Comparison of ENCODE assay signal across 8 cellular contexts in genomic region chr16:2003827-2004641, GRCh38. TPM values are rescaled to one million over a fixed set of nuclear protein-coding genes. Genes with fewer than 3 reads are reported as not detected.
DNase-seq lines count a peak whose midpoint lies in the region; ATAC-seq and TF ChIP-seq lines count a peak whose summit lies in the region.

No MANE protein-coding gene starts in this region.

- 0 out of 2 replicates have a peak overlapping the region, but pooled peaks have one; percentile 13 for H3K4me3 ChIP-seq in AG04450 (ENCODE audit: low read depth, low read length)
- H3K4me3 ChIP-seq in Karpas-422 (ENCODE audit: low read length), result no peak overlapping the region
- H3K4me3 ChIP-seq in PC-9, result no peak overlapping the region

- H3K4me2 ChIP-seq in Karpas-422 (ENCODE audit: low read depth, low read length, poor library complexity, severe bottlenecking), result peak overlapping the region; percentile 28
- H3K4me2 ChIP-seq in PC-9, result no peak overlapping the region

- H3K36me3 ChIP-seq in Karpas-422 (ENCODE audit: insufficient read depth, low read length) (peaks cover 14% of the 10 kb centered on the region), PC-9 (ENCODE audit: low read depth) (0 out of 2 replicates have a peak, but pooled peaks cover 5% of the 10 kb centered on the region)

- ATAC-seq in natural killer cell, result peak; percentile 95 to 98 (median 96)
- peak; percentile 95 to 97 for ATAC-seq in stimulated activated naive B cell treated with anti-CD40 and anti-IgM and Interleukin-4, amounts not matched to agents 10 μg/mL and 1 μg/mL and 100 μg/mL, for 72 hours (replicated peaks)

- no peaks in the 10 kb centered on the region for H3K36me3 Mint-ChIP-seq in natural killer cell
- peaks cover 39 to 54% of the 10 kb centered on the region in 2 donors for H3K36me3 Mint-ChIP-seq in stimulated activated naive B cell treated with anti-CD40 and anti-IgM and Interleukin-4, amounts not matched to agents 10 μg/mL and 1 μg/mL and 100 μg/mL, for 72 hours

- no peaks in the 10 kb centered on the region for H3K27me3 Mint-ChIP-seq in natural killer cell (ENCODE audit: low read depth in 2 of 2)
- H3K27me3 Mint-ChIP-seq in stimulated activated naive B cell treated with anti-CD40 and anti-IgM and Interleukin-4, amounts not matched to agents 10 μg/mL and 1 μg/mL and 100 μg/mL, for 72 hours, result no peaks in the 10 kb centered on the region

- H3K4me1 ChIP-seq in Karpas-422 (ENCODE audit: low read length), result peaks cover 46% of the 10 kb centered on the region
- peaks cover 13% of the 10 kb centered on the region for H3K4me1 ChIP-seq in PC-9 (replicated peaks; ENCODE audit: insufficient read depth)

- peaks cover 58% of the 10 kb centered on the region for H3K79me2 ChIP-seq in Karpas-422 (ENCODE audit: low read length)
- peaks cover 57% of the 10 kb centered on the region for H3K79me2 ChIP-seq in PC-9 (ENCODE audit: low read depth)

- CTCF ChIA-PET in AG04450 (lab: Charles Lee), result interaction anchor here (0.6 to 5.0 kb wide), 21 partner anchors 9 to 221 kb away, joined by 3 to 79 read pairs (median 3); partner anchors contain the start of genes GFER, NUBP2, PKD1 and RAB26
- CTCF ChIA-PET in PC-9 (lab: Charles Lee), result interaction anchor here (0.6 to 1.4 kb wide), 3 partner anchors 103 to 151 kb away, joined by 3 to 9 read pairs (median 4); partner anchors contain the start of gene TRAF7

- H3F3A ChIP-seq in PC-9 (ENCODE audit: insufficient read depth, low read depth), result peaks cover 14% of the 10 kb centered on the region; the same call in 1 of the 2 replicates

- no peak overlapping the region for H3K4me3 Mint-ChIP-seq in natural killer cell
- H3K4me3 Mint-ChIP-seq in stimulated activated naive B cell treated with anti-CD40 and anti-IgM and Interleukin-4, amounts not matched to agents 10 μg/mL and 1 μg/mL and 100 μg/mL, for 72 hours, result peak overlapping the region; percentile 21 to 49

- intact Hi-C loops in PC-9 (cut with micrococcal nuclease; ENCODE audit: unreplicated experiment) (loop anchor here (10.0 kb wide), 1 partner anchor 251 kb away; the partner anchor contains the start of gene ECI1), natural killer cell (cut with micrococcal nuclease) (loop anchor here (10.0 kb wide), 2 partner anchors 481 to 661 kb away; no protein-coding TSS in a partner anchor)

- H3K9me3 Mint-ChIP-seq in natural killer cell, result no peaks in the 10 kb centered on the region
- H3K9me3 Mint-ChIP-seq in stimulated activated naive B cell treated with anti-CD40 and anti-IgM and Interleukin-4, amounts not matched to agents 10 μg/mL and 1 μg/mL and 100 μg/mL, for 72 hours, result no peaks in the 10 kb centered on the region

- H4K20me1 ChIP-seq in Karpas-422 (ENCODE audit: insufficient read depth, low read depth, low read length) (peaks cover 70% of the 10 kb centered on the region), PC-9 (ENCODE audit: insufficient read depth) (peaks cover 52% of the 10 kb centered on the region)

- H3K27me3 ChIP-seq in AG04450 (ENCODE audit: control insufficient read depth, insufficient read depth, low read length) (no peaks in the 10 kb centered on the region), Karpas-422 (ENCODE audit: low read length) (no peaks in the 10 kb centered on the region), PC-9 (ENCODE audit: insufficient read depth, low read depth) (no peaks in the 10 kb centered on the region)

- H3K27ac ChIP-seq in AG04450 (ENCODE audit: low read depth, low read length), result no peak overlapping the region
- no peak overlapping the region for H3K27ac ChIP-seq in Karpas-422 (ENCODE audit: low read length)
- no peak overlapping the region for H3K27ac ChIP-seq in PC-9

- H3K9me2 ChIP-seq in Karpas-422 (replicated peaks; ENCODE audit: insufficient read depth, low read length) (no peaks in the 10 kb centered on the region), PC-9 (ENCODE audit: insufficient read depth) (no peaks in the 10 kb centered on the region)

- H3K9me3 ChIP-seq in AG04450 (ENCODE audit: control insufficient read depth, insufficient read depth, low read length) (no peaks in the 10 kb centered on the region; the same call in 1 of the 2 replicates), Karpas-422 (ENCODE audit: low read length) (no peaks in the 10 kb centered on the region), PC-9 (ENCODE audit: insufficient read depth, low read depth) (no peaks in the 10 kb centered on the region)

- BruUV-seq in PC-9 (replicated peaks; lab: Mats Ljungman, UMichigan), result no TSS peak

- TF ChIP-seq CTCF in AG04450 (IDR thresholded peaks at IDR 0.05; ENCODE audit: low read depth, low read length) (peak; percentile 94), PC-9 (conservative IDR thresholded peaks at IDR 0.05) (peak; percentile 85), natural killer cell (IDR thresholded peaks at IDR 0.05) (peak; percentile 89)

- DNase-seq in AG04450 (ENCODE audit: low read depth, low spot score) (peak; percentile 51), GM19240 (ENCODE audit: insufficient read length, low spot score) (peak; percentile 97), Karpas-422 (peak; percentile 96), PC-9 (peak; percentile 56 to 82), fibroblast of gingiva (ENCODE audit: low read depth) (peak; percentile 77), natural killer cell (peak; percentile 83)
- peak; percentile 95 to 96 for DNase-seq in activated T-cell treated with anti-CD3 and anti-CD28 coated beads, Interleukin-2, amount 50 U/mL, for 48 hours
- peak; percentile 80 for DNase-seq in stimulated activated naive B cell treated with anti-CD40 and anti-IgM and Interleukin-4, amounts not matched to agents 10 μg/mL and 1 μg/mL and 100 μg/mL, for 72 hours

- H3K27ac Mint-ChIP-seq in natural killer cell, result no peak overlapping the region
- peak overlapping the region; percentile 65 for H3K27ac Mint-ChIP-seq in stimulated activated naive B cell treated with anti-CD40 and anti-IgM and Interleukin-4, amounts not matched to agents 10 μg/mL and 1 μg/mL and 100 μg/mL, for 72 hours

- POLR2A ChIA-PET in AG04450 (lab: Yijun Ruan, JAX) (interaction anchor here (0.5 to 2.3 kb wide), 6 partner anchors 10 to 151 kb away, joined by 3 to 13 read pairs (median 4); partner anchors contain the start of genes RPS2 and TRAF7), PC-9 (lab: Charles Lee; ENCODE audit: unreplicated experiment) (interaction anchor here (0.6 kb wide), 2 partner anchors 136 to 151 kb away, joined by 4 to 12 read pairs; partner anchors contain the start of gene TRAF7)

- H2AFZ ChIP-seq in Karpas-422 (ENCODE audit: low read length) (no peak overlapping the region), PC-9 (no peak overlapping the region)

- H3K4me1 Mint-ChIP-seq in natural killer cell, result peaks cover 21 to 48% of the 10 kb centered on the region in 2 donors
- peaks cover 35 to 52% of the 10 kb centered on the region in 2 donors for H3K4me1 Mint-ChIP-seq in stimulated activated naive B cell treated with anti-CD40 and anti-IgM and Interleukin-4, amounts not matched to agents 10 μg/mL and 1 μg/mL and 100 μg/mL, for 72 hours

- no peak overlapping the region for H3K9ac ChIP-seq in Karpas-422 (ENCODE audit: low read length)

RNA-seq across cellular contexts. Expression of gene ZNF598, which starts 5.6 kb away (rescaled TPM):
- polyA plus RNA-seq in AG04450 (2011; rRNA removed), result 8.2 and 10.7 TPM in 2 replicates
- polyA minus RNA-seq in AG04450 (2011; rRNA and poly(A)+ RNA removed), result 7.2 and 7.8 TPM in 2 replicates
- 12.6 and 20.5 TPM in 2 replicates for total RNA-seq in Karpas-422 (2014; rRNA removed; shearing (Covaris generic); ENCODE audit: low replicate concordance)
- 68.4 and 72.5 TPM in 2 replicates for total RNA-seq in PC-9 (2021)
- total RNA-seq in natural killer cell, result 10 to 100 TPM; 56.1 to 71.6 (median 58.2) TPM

RNA-seq across cellular contexts. Expression of gene SYNGR3, which starts 14.3 kb away (rescaled TPM):
- polyA plus RNA-seq in AG04450 (2011; rRNA removed), result 1.8 and 2.3 TPM in 2 replicates
- 2.3 and 2.6 TPM in 2 replicates for polyA minus RNA-seq in AG04450 (2011; rRNA and poly(A)+ RNA removed)
- total RNA-seq in Karpas-422 (2014; rRNA removed; shearing (Covaris generic); ENCODE audit: low replicate concordance), result 5.3 and 16.3 TPM in 2 replicates
- total RNA-seq in PC-9 (2021) (4.3 and 4.5 TPM in 2 replicates), natural killer cell (10 to 100 TPM; 10.3 to 19.3 (median 19.1) TPM)

RNA-seq across cellular contexts. Expression of gene NPW, which starts 15.6 kb away (rescaled TPM):
- polyA plus RNA-seq in AG04450 (2011; rRNA removed), result 0.66 and 0.94 TPM in 2 replicates
- not detected in 2 replicates for polyA minus RNA-seq in AG04450 (2011; rRNA and poly(A)+ RNA removed)
- total RNA-seq in Karpas-422 (2014; rRNA removed; shearing (Covaris generic); ENCODE audit: low replicate concordance), result 3.0 TPM in 1 of 2 replicates, not detected in the other
- total RNA-seq in PC-9 (2021), result 4.0 and 8.1 TPM in 2 replicates
- under 1 TPM in 1 of 3 donors, not detected in 2; 0.80 TPM for total RNA-seq in natural killer cell

RNA-seq across cellular contexts. Expression of gene GFER, which starts 20.0 kb away (rescaled TPM):
- 15.8 and 19.5 TPM in 2 replicates for polyA plus RNA-seq in AG04450 (2011; rRNA removed)
- 8.3 and 10.6 TPM in 2 replicates for polyA minus RNA-seq in AG04450 (2011; rRNA and poly(A)+ RNA removed)
- total RNA-seq in Karpas-422 (2014; rRNA removed; shearing (Covaris generic); ENCODE audit: low replicate concordance), result 17.0 and 43.8 TPM in 2 replicates
- total RNA-seq in PC-9 (2021) (59.7 and 63.8 TPM in 2 replicates), natural killer cell (10 to 100 TPM; 23.8 to 29.5 (median 24.6) TPM)

RNA-seq across cellular contexts. Expression of gene NHERF2, which starts 22.7 kb away (rescaled TPM):
- polyA plus RNA-seq in AG04450 (2011; rRNA removed), result 16.7 and 23.5 TPM in 2 replicates
- 6.3 and 6.5 TPM in 2 replicates for polyA minus RNA-seq in AG04450 (2011; rRNA and poly(A)+ RNA removed)
- not detected in 2 replicates for total RNA-seq in Karpas-422 (2014; rRNA removed; shearing (Covaris generic); ENCODE audit: low replicate concordance)
- total RNA-seq in PC-9 (2021) (104 and 144 TPM in 2 replicates), natural killer cell (1 to 10 TPM; 4.3 to 7.1 (median 5.6) TPM)
